ENCODE assay signal across 1 cellular context in the genomic region with DNA sequence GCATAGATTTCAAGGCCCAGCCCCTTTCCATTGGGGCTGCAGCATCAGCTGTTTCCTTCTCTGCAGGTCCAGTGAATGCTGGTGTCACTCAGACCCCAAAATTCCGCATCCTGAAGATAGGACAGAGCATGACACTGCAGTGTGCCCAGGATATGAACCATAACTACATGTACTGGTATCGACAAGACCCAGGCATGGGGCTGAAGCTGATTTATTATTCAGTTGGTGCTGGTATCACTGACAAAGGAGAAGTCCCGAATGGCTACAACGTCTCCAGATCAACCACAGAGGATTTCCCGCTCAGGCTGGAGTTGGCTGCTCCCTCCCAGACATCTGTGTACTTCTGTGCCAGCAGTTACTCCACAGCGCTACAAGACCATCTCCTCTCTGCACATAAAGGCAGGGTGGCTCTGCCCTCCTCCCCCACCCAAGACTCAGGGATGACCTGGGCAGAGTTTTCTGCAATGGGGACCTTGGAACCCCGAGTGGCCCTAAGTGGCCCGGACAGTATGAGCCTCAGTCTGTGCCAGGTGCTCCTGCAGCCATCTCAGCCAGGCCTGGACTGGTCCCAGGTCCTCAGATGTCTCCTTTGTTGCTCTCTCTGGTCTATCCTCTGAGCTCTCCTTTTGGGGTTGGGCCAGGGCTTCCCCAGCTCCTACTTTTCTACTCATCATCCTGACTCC.
TF ChIP-seq lines count a peak whose summit lies in the region.

No MANE protein-coding gene starts in this region.

TF ChIP-seq in K562, 482 proteins besides CTCF, POLR2A, EP300 and RAD21 (continued from another document):
- TF ChIP-seq, protein P1, sequence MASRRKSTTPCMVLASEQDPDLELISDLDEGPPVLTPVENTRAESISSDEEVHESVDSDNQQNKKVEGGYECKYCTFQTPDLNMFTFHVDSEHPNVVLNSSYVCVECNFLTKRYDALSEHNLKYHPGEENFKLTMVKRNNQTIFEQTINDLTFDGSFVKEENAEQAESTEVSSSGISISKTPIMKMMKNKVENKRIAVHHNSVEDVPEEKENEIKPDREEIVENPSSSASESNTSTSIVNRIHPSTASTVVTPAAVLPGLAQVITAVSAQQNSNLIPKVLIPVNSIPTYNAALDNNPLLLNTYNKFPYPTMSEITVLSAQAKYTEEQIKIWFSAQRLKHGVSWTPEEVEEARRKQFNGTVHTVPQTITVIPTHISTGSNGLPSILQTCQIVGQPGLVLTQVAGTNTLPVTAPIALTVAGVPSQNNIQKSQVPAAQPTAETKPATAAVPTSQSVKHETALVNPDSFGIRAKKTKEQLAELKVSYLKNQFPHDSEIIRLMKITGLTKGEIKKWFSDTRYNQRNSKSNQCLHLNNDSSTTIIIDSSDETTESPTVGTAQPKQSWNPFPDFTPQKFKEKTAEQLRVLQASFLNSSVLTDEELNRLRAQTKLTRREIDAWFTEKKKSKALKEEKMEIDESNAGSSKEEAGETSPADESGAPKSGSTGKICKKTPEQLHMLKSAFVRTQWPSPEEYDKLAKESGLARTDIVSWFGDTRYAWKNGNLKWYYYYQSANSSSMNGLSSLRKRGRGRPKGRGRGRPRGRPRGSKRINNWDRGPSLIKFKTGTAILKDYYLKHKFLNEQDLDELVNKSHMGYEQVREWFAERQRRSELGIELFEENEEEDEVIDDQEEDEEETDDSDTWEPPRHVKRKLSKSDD (conservative IDR thresholded peaks at IDR 0.05; ENCODE audit: low read length), result no peak
- TF ChIP-seq RBM22 (IDR thresholded peaks at IDR 0.05; ENCODE audit: low read depth, low read length, poor library complexity, severe bottlenecking) (no peak), ZNF197 (CRISPR knock-in tag; IDR thresholded peaks at IDR 0.05; ENCODE audit: low read depth) (no peak), PTBP1 (IDR thresholded peaks at IDR 0.05; ENCODE audit: low read depth, low read length) (no peak), SRSF1 (IDR thresholded peaks at IDR 0.05; ENCODE audit: low read depth, low read length) (no peak), BACH1 (tag; IDR thresholded peaks at IDR 0.05) (no peak), SMARCE1 (IDR thresholded peaks at IDR 0.05) (no peak), RAD51 (IDR thresholded peaks at IDR 0.05; ENCODE audit: borderline replicate concordance, low read depth) (no peak), ATF1 (CRISPR knock-in tag; IDR thresholded peaks at IDR 0.05) (no peak), ATF1 (tag; IDR thresholded peaks at IDR 0.05) (no peak)
- TF ChIP-seq, protein P2, sequence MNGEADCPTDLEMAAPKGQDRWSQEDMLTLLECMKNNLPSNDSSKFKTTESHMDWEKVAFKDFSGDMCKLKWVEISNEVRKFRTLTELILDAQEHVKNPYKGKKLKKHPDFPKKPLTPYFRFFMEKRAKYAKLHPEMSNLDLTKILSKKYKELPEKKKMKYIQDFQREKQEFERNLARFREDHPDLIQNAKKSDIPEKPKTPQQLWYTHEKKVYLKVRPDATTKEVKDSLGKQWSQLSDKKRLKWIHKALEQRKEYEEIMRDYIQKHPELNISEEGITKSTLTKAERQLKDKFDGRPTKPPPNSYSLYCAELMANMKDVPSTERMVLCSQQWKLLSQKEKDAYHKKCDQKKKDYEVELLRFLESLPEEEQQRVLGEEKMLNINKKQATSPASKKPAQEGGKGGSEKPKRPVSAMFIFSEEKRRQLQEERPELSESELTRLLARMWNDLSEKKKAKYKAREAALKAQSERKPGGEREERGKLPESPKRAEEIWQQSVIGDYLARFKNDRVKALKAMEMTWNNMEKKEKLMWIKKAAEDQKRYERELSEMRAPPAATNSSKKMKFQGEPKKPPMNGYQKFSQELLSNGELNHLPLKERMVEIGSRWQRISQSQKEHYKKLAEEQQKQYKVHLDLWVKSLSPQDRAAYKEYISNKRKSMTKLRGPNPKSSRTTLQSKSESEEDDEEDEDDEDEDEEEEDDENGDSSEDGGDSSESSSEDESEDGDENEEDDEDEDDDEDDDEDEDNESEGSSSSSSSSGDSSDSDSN (IDR thresholded peaks at IDR 0.05; ENCODE audit: borderline replicate concordance in 1 of 2, low read depth in 2 of 2, low read length in 2 of 2), result no peak
TF ChIP-seq in K562: peak in this region for 0.
